In the genomic region with DNA sequence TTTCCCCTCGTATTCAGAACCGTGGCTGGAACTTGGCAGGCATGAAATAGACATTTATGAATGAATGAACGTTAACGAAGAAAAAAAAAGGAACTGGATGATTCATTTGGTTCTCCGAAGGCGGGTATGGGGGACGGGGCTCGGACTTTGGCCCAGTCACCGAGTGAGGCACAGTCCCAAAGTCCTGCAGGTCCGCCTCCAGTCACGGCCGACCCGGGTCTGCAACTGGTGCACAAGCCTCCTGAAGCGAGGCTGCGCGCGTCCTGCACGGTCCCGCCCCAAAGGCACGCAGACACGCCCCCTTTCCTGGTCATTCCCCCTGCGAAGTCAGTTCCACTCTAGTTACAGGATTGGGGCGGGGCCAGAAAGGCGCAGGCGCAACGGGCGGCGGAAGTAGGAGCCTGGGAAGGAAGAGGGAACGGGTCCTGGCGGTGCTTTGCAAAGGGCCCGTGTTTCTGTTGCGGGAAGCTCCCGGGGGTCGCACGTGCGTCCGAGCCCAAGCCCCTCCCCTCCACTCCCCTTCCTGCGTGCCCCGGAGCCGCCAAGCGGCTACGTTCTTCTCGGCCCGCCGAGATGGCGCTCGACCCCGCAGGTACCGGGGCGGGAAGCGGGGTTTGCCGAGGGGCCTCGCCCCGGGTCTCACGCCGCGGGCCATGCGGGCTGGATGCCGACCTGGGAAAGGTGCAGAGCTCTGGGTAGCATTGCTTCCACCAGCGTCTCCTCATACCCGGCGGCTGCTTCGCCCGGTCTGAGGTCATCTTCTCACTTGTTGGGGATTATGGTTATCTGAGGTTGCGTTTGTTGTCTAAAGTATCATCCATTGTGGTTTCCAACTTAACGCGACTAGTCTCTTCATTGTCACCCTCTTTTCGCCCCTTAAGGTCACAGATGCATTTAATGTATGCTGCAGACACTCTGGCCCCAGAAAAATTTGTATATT, we compare ENCODE assay signal across 8 cellular contexts. TPM values are rescaled to one million over a fixed set of nuclear protein-coding genes. Genes with fewer than 3 reads are reported as not detected.
DNase-seq lines count a peak whose midpoint lies in the region; ATAC-seq, FAIRE-seq and TF ChIP-seq lines count a peak whose summit lies in the region.

A gene with protein sequence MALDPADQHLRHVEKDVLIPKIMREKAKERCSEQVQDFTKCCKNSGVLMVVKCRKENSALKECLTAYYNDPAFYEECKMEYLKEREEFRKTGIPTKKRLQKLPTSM (plus strand): TSS at position 399 of the 940 bp plus-strand sequence. CDS start 175 bp downstream, at position 574.

- H3K9ac ChIP-seq in endothelial cell of umbilical vein (replicated peaks; ENCODE audit: extremely low read depth, insufficient read depth, low read length): peak within 1 kb of the TSS; percentile 77

- intact Hi-C loops in OCI-LY7 (cut with micrococcal nuclease; ENCODE audit: unreplicated experiment) (loop anchor here (2.0 to 5.0 kb wide), 2 partner anchors 107 to 759 kb away; a partner anchor contains a TSS), endothelial cell of umbilical vein (cut with micrococcal nuclease) (loop anchor here (1.0 to 5.0 kb wide), 3 partner anchors 56 to 519 kb away; a partner anchor contains a TSS)

- no peaks in the 10 kb centered on the region for H3K9me2 ChIP-seq in OCI-LY7 (ENCODE audit: insufficient read depth, low read length)

- H3K79me2 ChIP-seq in OCI-LY7 (ENCODE audit: insufficient read depth, low read depth, low read length) (peaks cover 12% of the 10 kb centered on the region), endothelial cell of umbilical vein (ENCODE audit: control insufficient read depth, insufficient read depth, low read length) (peaks cover 17% of the 10 kb centered on the region)

- H4K20me1 ChIP-seq in OCI-LY7 (ENCODE audit: insufficient read depth, low read length): no peaks in the 10 kb centered on the region
- no peaks in the 10 kb centered on the region for H4K20me1 ChIP-seq in endothelial cell of umbilical vein (replicated peaks; ENCODE audit: control insufficient read depth, extremely low read depth, insufficient read depth, low read length)

- no peaks in the 10 kb centered on the region for H3K9me3 ChIP-seq in OCI-LY7 (ENCODE audit: low read length)
- H3K9me3 ChIP-seq in endothelial cell of umbilical vein (replicated peaks; ENCODE audit: control insufficient read depth, insufficient read depth, low read length): no peaks in the 10 kb centered on the region

- no peaks in the 10 kb centered on the region for H3K9me1 ChIP-seq in endothelial cell of umbilical vein (replicated peaks; ENCODE audit: control insufficient read depth, extremely low read depth, insufficient read depth, low read length)

- CTCF ChIA-PET in OCI-LY7 (lab: Charles Lee; ENCODE audit: unreplicated experiment) (interaction anchor here (1.6 kb wide), 1 partner anchor 11 kb away, joined by 3 read pairs; no protein-coding TSS in a partner anchor), endothelial cell of umbilical vein (lab: Charles Lee) (interaction anchor here (1.9 kb wide), 1 partner anchor 76 kb away, joined by 4 read pairs; no protein-coding TSS in a partner anchor)

- peak; percentile 98 for ATAC-seq in GM21526 (IDR thresholded peaks at IDR 0.05; ENCODE audit: low FRiP score, unreplicated experiment)

- POLR2A ChIA-PET in OCI-LY7 (lab: Charles Lee) (interaction anchor here (1.2 to 1.7 kb wide), 7 partner anchors 11 to 80 kb away, joined by 3 to 7 read pairs (median 4); no protein-coding TSS in a partner anchor), endothelial cell of umbilical vein (lab: Charles Lee) (no interaction called here)

- H3K36me3 ChIP-seq in OCI-LY7 (ENCODE audit: insufficient read depth, low read length) (no peaks in the 10 kb centered on the region), endothelial cell of umbilical vein (ENCODE audit: control insufficient read depth in 2 of 2, extremely low read depth in 1 of 2, insufficient read depth in 2 of 2, low read length in 2 of 2) (no peaks in the 10 kb centered on the region)

- TF ChIP-seq CTCF in D721Med (IDR thresholded peaks at IDR 0.05; ENCODE audit: insufficient read depth, missing control alignments) (no peak), OCI-LY7 (conservative IDR thresholded peaks at IDR 0.05; ENCODE audit: low read length) (no peak), endothelial cell of umbilical vein (IDR thresholded peaks at IDR 0.05; ENCODE audit: extremely low read depth in 1 of 2, insufficient read depth in 1 of 2, low read depth in 1 of 2, low read length in 2 of 2) (no peak)

- H3K27me3 ChIP-seq in endothelial cell of umbilical vein (ENCODE audit: control insufficient read depth in 2 of 2, insufficient read depth in 2 of 2, low read length in 2 of 2): peaks cover 0 to 5% of the 10 kb centered on the region in 2 experiments

- dilution Hi-C loops in endothelial cell of umbilical vein (cut with MboI; ENCODE audit: extremely low pct_ligation_motif_present, low sequenced_read_pairs): no loop called here

- peak; percentile 86 for DNase-seq in D721Med (ENCODE audit: insufficient read length, low spot score)
- DNase-seq in HuH-7.5 (ENCODE audit: low spot score): peak; percentile 93
- peak; percentile 92 for DNase-seq in OCI-LY7 (ENCODE audit: low spot score)
- DNase-seq in activated T-cell treated with anti-CD3 and anti-CD28 coated beads for 1 hour (ENCODE audit: low read depth): peak; percentile 85
- peak; percentile 98 for DNase-seq in endothelial cell of umbilical vein (ENCODE audit: low read depth, low spot score)
- peak; percentile 94 for DNase-seq in middle frontal gyrus (ENCODE audit: extremely low spot score, low spot score)
- DNase-seq in stimulated activated CD8-positive, alpha-beta memory T cell treated with anti-CD3 and anti-CD28 coated beads, Interleukin-2, amount 100 ng/mL, for 48 hours (ENCODE audit: low read depth in 2 of 2): peak; percentile 89 to 96

- H2AFZ ChIP-seq in OCI-LY7 (ENCODE audit: low read length) (peak within 1 kb of the TSS; percentile 95), endothelial cell of umbilical vein (ENCODE audit: low read depth, low read length) (peak within 1 kb of the TSS; percentile 92)

- H3K4me3 ChIP-seq in OCI-LY7 (ENCODE audit: low read depth, low read length, poor library complexity, severe bottlenecking) (peak within 1 kb of the TSS; percentile 79), endothelial cell of umbilical vein (replicated peaks in 1 of 3; ENCODE audit: insufficient read depth in 1 of 3, low read depth in 1 of 3, low read length in 3 of 3) (peak within 1 kb of the TSS; percentile 55 to 94 (median 91))

- H3K4me1 ChIP-seq in OCI-LY7 (ENCODE audit: insufficient read depth, low read length, poor library complexity, severe bottlenecking) (peaks cover 15% of the 10 kb centered on the region), endothelial cell of umbilical vein (ENCODE audit: control insufficient read depth, extremely low read depth, insufficient read depth, low read length) (peaks cover 12% of the 10 kb centered on the region)

- peak within 1 kb of the TSS; percentile 43 for H3K27ac ChIP-seq in OCI-LY7 (ENCODE audit: low read depth, low read length, poor library complexity, severe bottlenecking)
- H3K27ac ChIP-seq in endothelial cell of umbilical vein (ENCODE audit: insufficient read depth, low read depth, low read length): peak within 1 kb of the TSS; percentile 48

- peak; percentile 91 for TF ChIP-seq POLR2A in endothelial cell of umbilical vein (IDR thresholded peaks at IDR 0.05; ENCODE audit: low read depth, low read length)

- peak within 1 kb of the TSS; percentile 94 for H3K4me2 ChIP-seq in OCI-LY7 (ENCODE audit: low read length)
- peak within 1 kb of the TSS; percentile 92 for H3K4me2 ChIP-seq in endothelial cell of umbilical vein (ENCODE audit: insufficient read depth, low read length)

- BruUV-seq in OCI-LY7 (replicated peaks; lab: Mats Ljungman, UMichigan) (TSS peak; percentile 80), endothelial cell of umbilical vein (replicated peaks; lab: Mats Ljungman, UMichigan) (no TSS peak)

- FAIRE-seq in D721Med (lab: Jason Lieb, UNC) (no peak), endothelial cell of umbilical vein (lab: Jason Lieb, UNC) (peak; percentile 97)

TF ChIP-seq in endothelial cell of umbilical vein, 7 proteins besides CTCF, POLR2A, EP300 and RAD21:
- TF ChIP-seq JUN (IDR thresholded peaks at IDR 0.05; ENCODE audit: borderline replicate concordance, insufficient read depth, insufficient read length, low read depth) (no peak), MYC (IDR thresholded peaks at IDR 0.05; ENCODE audit: low read depth, low read length) (no peak), POLR2AphosphoS5 (IDR thresholded peaks at IDR 0.05; ENCODE audit: insufficient read depth, low read depth, low read length) (peak; percentile 73), FOS (IDR thresholded peaks at IDR 0.05; ENCODE audit: borderline replicate concordance, insufficient read depth, low read length) (peak; percentile 26)
- TF ChIP-seq, protein P1, sequence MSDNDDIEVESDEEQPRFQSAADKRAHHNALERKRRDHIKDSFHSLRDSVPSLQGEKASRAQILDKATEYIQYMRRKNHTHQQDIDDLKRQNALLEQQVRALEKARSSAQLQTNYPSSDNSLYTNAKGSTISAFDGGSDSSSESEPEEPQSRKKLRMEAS (IDR thresholded peaks at IDR 0.05; ENCODE audit: insufficient read depth, insufficient read length): peak; percentile 67

RNA-seq across cellular contexts. Expression of the gene that starts here (rescaled TPM):
- total RNA-seq in OCI-LY7 (2014; rRNA removed; shearing (Covaris generic)): 3.4 and 12.1 TPM in 2 replicates
- 26.9 and 32.5 TPM in 2 replicates for total RNA-seq in OCI-LY7 (2022)
- total RNA-seq in endothelial cell of umbilical vein: 15.3 and 18.6 TPM in 2 replicates
- 9.0 and 13.1 TPM in 2 replicates for polyA plus RNA-seq in endothelial cell of umbilical vein
- polyA plus RNA-seq in endothelial cell of umbilical vein (2011; cell fraction: cytosol; rRNA removed): 16.2 and 17.5 TPM in 2 replicates
- 12.5 and 15.5 TPM in 2 replicates for polyA plus RNA-seq in endothelial cell of umbilical vein (2011; cell fraction: nucleus; rRNA removed)
- 26.7 and 29.4 TPM in 2 replicates for polyA plus RNA-seq in endothelial cell of umbilical vein (2012)
- polyA minus RNA-seq in endothelial cell of umbilical vein: 3.0 and 3.4 TPM in 2 replicates
- 12.1 TPM for polyA minus RNA-seq in endothelial cell of umbilical vein (2011; cell fraction: cytosol; rRNA and poly(A)+ RNA removed)
- 14.3 and 15.1 TPM in 2 replicates for polyA minus RNA-seq in endothelial cell of umbilical vein (2011; cell fraction: nucleus; rRNA and poly(A)+ RNA removed)

Comparison
In these comparisons a context has a peak if more than half of its experiments do, and no peak if none do; other contexts are left out.
1. Peak in every context shown above with its lines: DNase-seq, ATAC-seq, H3K4me3 ChIP-seq and H3K27ac ChIP-seq.